15 cellular contexts compared by ENCODE assay signal in genomic region chr3:134608957-134609525, GRCh38. TPM values are rescaled to one million over a fixed set of nuclear protein-coding genes. Genes with fewer than 3 reads are reported as not detected.
DNase-seq lines count a peak whose midpoint lies in the region; ATAC-seq and TF ChIP-seq lines count a peak whose summit lies in the region.
"Had no signal": no experiment of that assay in that cellular context is flagged by ENCODE, and none has a peak within 500 bp of the region (broad histone marks: within the 10 kb centered on the region; RNA-seq: fewer than 3 reads in every experiment).

No MANE protein-coding gene starts in this region.

- peak; percentile 7 for DNase-seq in Ammon's horn (ENCODE audit: low spot score)
- no peak for DNase-seq in HL-60 (ENCODE audit: low read depth in 1 of 2, low spot score in 1 of 2)
- DNase-seq in neural crest cell (ENCODE audit: low read depth, low spot score), result no peak
- DNase-seq in posterior vena cava (ENCODE audit: low spot score), result peak; percentile 38
- no peak for DNase-seq in NCI-H1436 (lab: John Stamatoyannopoulos, UW)
- no peak for DNase-seq in tibial artery
- DNase-seq in GM23248, result no peak
- DNase-seq: BE2C; CD4-positive, alpha-beta memory T cell; DMS153; EL had no signal

- WGBS in GM23248 (ENCODE audit: low coverage in 1 of 2, low lambda C conversion rate in 2 of 2, missing lambda C conversion rate in 2 of 2), 2 experiments, result 81 to 82% methylated on average over 9 of the region's 9 CpGs

- H3K27me3 Mint-ChIP-seq in neural crest cell (ENCODE audit: low read depth), result no peaks in the 10 kb centered on the region

- no peaks in the 10 kb centered on the region for H3K27me3 ChIP-seq in HL-60 (ENCODE audit: insufficient read depth, poor library complexity, severe bottlenecking)
- H3K27me3 ChIP-seq in tibial artery, result no peaks in the 10 kb centered on the region
- no peaks in the 10 kb centered on the region for H3K27me3 ChIP-seq in GM23248 (replicated peaks; ENCODE audit: insufficient read depth)
- H3K27me3 ChIP-seq: BE2C had no signal

- no peak overlapping the region for H3K4me2 ChIP-seq in GM23248 (ENCODE audit: unreplicated experiment)

- no peaks in the 10 kb centered on the region for H3K36me3 Mint-ChIP-seq in neural crest cell (ENCODE audit: low read depth)
- H3K36me3 Mint-ChIP-seq: CD4-positive, alpha-beta memory T cell had no signal

- no peak overlapping the region for H2AFZ ChIP-seq in GM23248

- no peaks in the 10 kb centered on the region for H3K79me2 ChIP-seq in GM23248 (ENCODE audit: insufficient read depth)

- no peaks in the 10 kb centered on the region for H3K9me3 Mint-ChIP-seq in neural crest cell
- H3K9me3 Mint-ChIP-seq: CD4-positive, alpha-beta memory T cell had no signal

- in situ Hi-C loops in GM23248 (cut with MboI), result loop anchor here (10.0 to 25.0 kb wide), 3 partner anchors 136 to 1278 kb away; no protein-coding TSS in a partner anchor

- H3K9me3 ChIP-seq in tibial artery (no peaks in the 10 kb centered on the region), GM23248 (ENCODE audit: low read depth) (no peaks in the 10 kb centered on the region)
- H3K9me3 ChIP-seq: BE2C had no signal

- TF ChIP-seq CTCF in HL-60 (IDR thresholded peaks at IDR 0.05; ENCODE audit: insufficient read depth, low read length) (no peak), neural crest cell (conservative IDR thresholded peaks at IDR 0.05) (no peak), tibial artery (IDR thresholded peaks at IDR 0.05) (no peak)

- no peaks in the 10 kb centered on the region for H3K4me1 ChIP-seq in tibial artery
- no peaks in the 10 kb centered on the region for H3K4me1 ChIP-seq in GM23248 (ENCODE audit: insufficient read depth)

- H4K20me1 ChIP-seq in GM23248 (ENCODE audit: insufficient read depth), result no peaks in the 10 kb centered on the region

- ATAC-seq in GM18861 (IDR thresholded peaks at IDR 0.05; ENCODE audit: unreplicated experiment), result no peak
- ATAC-seq: HCT116, HepG2 had no signal

- H3K36me3 ChIP-seq in tibial artery (peaks cover 0 to 4% (median 0%) of the 10 kb centered on the region in 3 donors), GM23248 (ENCODE audit: low read depth) (no peaks in the 10 kb centered on the region)
- H3K36me3 ChIP-seq: BE2C had no signal

- peak overlapping the region; percentile 64 for H3K27ac Mint-ChIP-seq in neural crest cell (ENCODE audit: unreplicated experiment)

- H3K4me3 ChIP-seq in HL-60 (replicated peaks; ENCODE audit: insufficient read depth, low read length), result no peak overlapping the region
- H3K4me3 ChIP-seq in tibial artery, result no peak overlapping the region
- no peak overlapping the region for H3K4me3 ChIP-seq in GM23248

- H3K27ac ChIP-seq in HL-60 (replicated peaks) (peak overlapping the region; percentile 89; the same call in 1 of the 2 replicates), tibial artery (no peak overlapping the region), GM23248 (no peak overlapping the region)
- H3K27ac ChIP-seq: C4-2B had no signal

- H3K9ac ChIP-seq in GM23248, result no peak overlapping the region

- H3K9me2 ChIP-seq in GM23248 (ENCODE audit: insufficient read depth), result no peaks in the 10 kb centered on the region

- peaks cover 6% of the 10 kb centered on the region for H3K4me1 Mint-ChIP-seq in neural crest cell

- H3F3A ChIP-seq in GM23248 (ENCODE audit: insufficient read depth), result no peaks in the 10 kb centered on the region

- intact Hi-C loops in posterior vena cava (cut with DNase I), result loop anchor here in 1 of 2 donors (10.0 kb wide), 1 partner anchor 1286 kb away; no protein-coding TSS in a partner anchor
- intact Hi-C loops in tibial artery (cut with DNase I; ENCODE audit: low total_unique reads), result loop anchor here (5.0 to 10.0 kb wide), 2 partner anchors 166 to 1283 kb away; no protein-coding TSS in a partner anchor

- no peak overlapping the region for H3K4me3 Mint-ChIP-seq in neural crest cell
- H3K4me3 Mint-ChIP-seq: CD4-positive, alpha-beta memory T cell had no signal

RNA-seq across cellular contexts. Expression of gene KY, which starts 41.8 kb away (rescaled TPM):
- 0.33 and 0.52 TPM in 2 replicates for total RNA-seq in neural crest cell
- 1 to 10 TPM; 3.2 to 3.8 TPM for total RNA-seq in posterior vena cava
- total RNA-seq in GM23248 (2014; rRNA removed; shearing (Covaris generic)), result 0.51 and 0.76 TPM in 2 replicates
- 0.39 and 0.65 TPM in 2 replicates for polyA plus RNA-seq in GM23248 (2016; fragmentation: Nextera tagmentation; extraction: Ambion mirVana)
- total RNA-seq: CD4-positive, alpha-beta memory T cell; HepG2 had no signal
- polyA plus RNA-seq: CD4-positive, alpha-beta memory T cell; HepG2 had no signal

Comparison
In these comparisons a context has a peak if more than half of its experiments do, and no peak if none do; other contexts are left out.
1. DNase-seq: peak in Ammon's horn (single experiment) and posterior vena cava (single experiment); none in HL-60 (0 of 2), neural crest cell (single experiment), NCI-H1436 (single experiment), tibial artery (0 of 2) and GM23248 (single experiment).